In genomic region chr21:34126269-34126668, GRCh38 we compare ENCODE assay signal across 9 cellular contexts. TPM values are rescaled to one million over a fixed set of nuclear protein-coding genes. Genes with fewer than 3 reads are reported as not detected.
A peak's percentile ranks its signal among the peaks of the same experiment; 100 is the strongest.
DNase-seq lines count a peak whose midpoint lies in the region; ATAC-seq and TF ChIP-seq lines count a peak whose summit lies in the region.
"Had no signal": no experiment of that assay in that cellular context is flagged by ENCODE, and none has a peak within 500 bp of the region (broad histone marks: within the 10 kb centered on the region; RNA-seq: fewer than 3 reads in every experiment).

No MANE protein-coding gene starts in this region.

- no CpG with 5 or more reads among the region's 10 CpGs for WGBS in mesendoderm (ENCODE audit: extremely low coverage, insufficient coverage, low lambda C conversion rate)

- H3K36me3 Mint-ChIP-seq in brain (peaks cover 27% of the 10 kb centered on the region), type B pancreatic cell (peaks cover 44% of the 10 kb centered on the region)

- peak overlapping the region; percentile 39 to 93 (median 83) for H3K27ac Mint-ChIP-seq in brain
- H3K27ac Mint-ChIP-seq in type B pancreatic cell: no peak overlapping the region

- H3K36me3 ChIP-seq in BJ (ENCODE audit: control insufficient read depth, insufficient read depth, low read length) (0 out of 2 replicates have a peak, but pooled peaks cover 1% of the 10 kb centered on the region), HAP-1 (replicated peaks) (peaks cover 8% of the 10 kb centered on the region), mesendoderm (ENCODE audit: control insufficient read depth, insufficient read depth, low read length) (peaks cover 4% of the 10 kb centered on the region), WERI-Rb-1 (peaks cover 25% of the 10 kb centered on the region), colonic mucosa (peaks cover 4% of the 10 kb centered on the region)

- H3K4me1 ChIP-seq in HAP-1 (peaks cover 26% of the 10 kb centered on the region), mesendoderm (ENCODE audit: control insufficient read depth, low read depth, low read length) (peaks cover 24% of the 10 kb centered on the region), colonic mucosa (peaks cover 5% of the 10 kb centered on the region)

- no peak overlapping the region for H3K23ac ChIP-seq in mesendoderm (ENCODE audit: low read length)

- TF ChIP-seq CTCF in BJ (IDR thresholded peaks at IDR 0.05; ENCODE audit: insufficient read depth, low read depth, low read length) (no peak), brain (conservative IDR thresholded peaks at IDR 0.05) (no peak), WERI-Rb-1 (IDR thresholded peaks at IDR 0.05; ENCODE audit: low read depth, low read length) (no peak), colonic mucosa (IDR thresholded peaks at IDR 0.05) (no peak), type B pancreatic cell (conservative IDR thresholded peaks at IDR 0.05) (no peak)

- intact Hi-C loops in colonic mucosa (cut with DNase I): no loop called here

- H3K9me3 ChIP-seq in HAP-1: no peaks in the 10 kb centered on the region
- H3K9me3 ChIP-seq in WERI-Rb-1 (ENCODE audit: severe bottlenecking): no peaks in the 10 kb centered on the region
- H3K9me3 ChIP-seq in colonic mucosa: no peaks in the 10 kb centered on the region

- H3K27me3 ChIP-seq in BJ (ENCODE audit: control insufficient read depth, insufficient read depth, low read length): no peaks in the 10 kb centered on the region
- H3K27me3 ChIP-seq in HAP-1 (ENCODE audit: low read depth): no peaks in the 10 kb centered on the region
- no peaks in the 10 kb centered on the region for H3K27me3 ChIP-seq in mesendoderm (ENCODE audit: insufficient read depth, low read length, poor library complexity)
- H3K27me3 ChIP-seq in WERI-Rb-1 (ENCODE audit: insufficient read depth, low read depth, severe bottlenecking): no peaks in the 10 kb centered on the region
- no peaks in the 10 kb centered on the region for H3K27me3 ChIP-seq in colonic mucosa

- H3K27me3 Mint-ChIP-seq in brain (no peaks in the 10 kb centered on the region), type B pancreatic cell (no peaks in the 10 kb centered on the region)

- no peak overlapping the region for H2BK15ac ChIP-seq in mesendoderm (replicated peaks; ENCODE audit: low read depth)

- H3K56ac ChIP-seq in mesendoderm (ENCODE audit: low read length): no peak overlapping the region

- H3K9ac ChIP-seq in mesendoderm (ENCODE audit: low read length) (no peak overlapping the region), colonic mucosa (ENCODE audit: low read depth in 2 of 2, low read length in 2 of 2) (no peak overlapping the region)

- POLR2A ChIA-PET in BJ (lab: Charles Lee): no interaction called here

- H3K18ac ChIP-seq in mesendoderm (ENCODE audit: low read length): no peak overlapping the region

- H3K9me3 Mint-ChIP-seq in brain (peaks cover 0 to 4% (median 0%) of the 10 kb centered on the region in 5 experiments), type B pancreatic cell (peaks cover 9% of the 10 kb centered on the region)

- no peak overlapping the region for H2AK5ac ChIP-seq in mesendoderm (ENCODE audit: low read length)

- peaks cover 32% of the 10 kb centered on the region for H3K79me2 ChIP-seq in mesendoderm (ENCODE audit: control insufficient read depth, insufficient read depth, low read length)

- H4K5ac ChIP-seq in mesendoderm (ENCODE audit: low read length): no peak overlapping the region

- CTCF ChIA-PET in BJ (lab: Yijun Ruan, JAX): interaction anchor here (1.5 kb wide), 1 partner anchor 203 kb away, joined by 3 read pairs; no protein-coding TSS in a partner anchor

- no peak overlapping the region for H2BK5ac ChIP-seq in mesendoderm (ENCODE audit: low read length)

- H3K79me1 ChIP-seq in mesendoderm (ENCODE audit: low read length): peaks cover 36% of the 10 kb centered on the region

- no peak overlapping the region for H3K4ac ChIP-seq in mesendoderm (ENCODE audit: low read depth, low read length)

- ATAC-seq in HG03378 (IDR thresholded peaks at IDR 0.05; ENCODE audit: unreplicated experiment): no peak

- H4K8ac ChIP-seq in mesendoderm (ENCODE audit: low read depth, low read length): no peak overlapping the region

- no peak overlapping the region for H3K4me2 ChIP-seq in mesendoderm (ENCODE audit: low read length)

- H2BK120ac ChIP-seq in mesendoderm (ENCODE audit: low read depth, low read length): no peak overlapping the region

- H3K4me3 ChIP-seq in BJ (ENCODE audit: low read depth, low read length): no peak overlapping the region
- no peak overlapping the region for H3K4me3 ChIP-seq in HAP-1
- no peak overlapping the region for H3K4me3 ChIP-seq in mesendoderm (ENCODE audit: low read length)
- H3K4me3 ChIP-seq in WERI-Rb-1 (ENCODE audit: low read depth, low read length): no peak overlapping the region
- no peak overlapping the region for H3K4me3 ChIP-seq in colonic mucosa

- in situ Hi-C loops in HAP-1 (cut with MboI; ENCODE audit: low sequenced_read_pairs): no loop called here

- H3K27ac ChIP-seq in mesendoderm (ENCODE audit: low read depth, low read length): no peak overlapping the region
- no peak overlapping the region for H3K27ac ChIP-seq in WERI-Rb-1
- no peak overlapping the region for H3K27ac ChIP-seq in colonic mucosa

- DNase-seq in BJ (ENCODE audit: low read depth) (peak; percentile 37), HAP-1 (ENCODE audit: low spot score in 2 of 2) (peak; percentile 35 to 65), mesendoderm (peak; percentile 55), WERI-Rb-1 (no peak), colonic mucosa (no peak), type B pancreatic cell (ENCODE audit: extremely low spot score, unreplicated experiment) (no peak)
- DNase-seq: stimulated activated CD4-positive, alpha-beta T cell treated with anti-CD3 and anti-CD28 coated beads, Interleukin-12 subunit alpha, Interleukin-12 subunit beta, amount 100 ng/mL, for 4 hours had no signal

- H3K4me3 Mint-ChIP-seq in brain: peak overlapping the region in 4 of 5 experiments; percentile 13 to 51 (median 38)
- no peak overlapping the region for H3K4me3 Mint-ChIP-seq in type B pancreatic cell

- peaks cover 79% of the 10 kb centered on the region for H3K4me1 Mint-ChIP-seq in brain
- peaks cover 47% of the 10 kb centered on the region for H3K4me1 Mint-ChIP-seq in type B pancreatic cell (ENCODE audit: unreplicated experiment)

RNA-seq across cellular contexts. Expression of gene MRPS6, which starts 52.9 kb away (rescaled TPM):
- polyA plus RNA-seq in BJ (2011; rRNA removed) (13.8 and 17.1 TPM in 2 replicates), brain (ENCODE audit: insufficient read depth, low read depth, low replicate concordance) (87.7 TPM)
- polyA minus RNA-seq in BJ (2011; rRNA and poly(A)+ RNA removed): 5.3 and 5.6 TPM in 2 replicates
- polyA plus RNA-seq in mesendoderm (2013, experiment 1 of 2): 190 TPM
- polyA plus RNA-seq in mesendoderm (2013, experiment 2 of 2): 187 TPM
- total RNA-seq in colonic mucosa (10 to 100 TPM; 66.6 to 76.9 TPM), type B pancreatic cell (ENCODE audit: low replicate concordance) (40.7 and 74.8 TPM in 2 replicates)

RNA-seq across cellular contexts. Expression of gene SLC5A3, which starts 52.9 kb away (rescaled TPM):
- 1.9 and 4.5 TPM in 2 replicates for polyA plus RNA-seq in BJ (2011; rRNA removed)
- polyA minus RNA-seq in BJ (2011; rRNA and poly(A)+ RNA removed): 10.4 and 11.6 TPM in 2 replicates
- 1.7 TPM for polyA plus RNA-seq in brain (ENCODE audit: insufficient read depth, low read depth, low replicate concordance)
- polyA plus RNA-seq in mesendoderm (2013, experiment 1 of 2): 2.9 TPM
- polyA plus RNA-seq in mesendoderm (2013, experiment 2 of 2): 2.9 TPM
- 10 to 100 TPM; 20.1 to 28.6 TPM for total RNA-seq in colonic mucosa
- 11.9 and 28.8 TPM in 2 replicates for total RNA-seq in type B pancreatic cell (ENCODE audit: low replicate concordance)

Comparison
In these comparisons a context has a peak if more than half of its experiments do, and no peak if none do; other contexts are left out.
1. DNase-seq: peak in BJ (single experiment), HAP-1 (2 of 2) and mesendoderm (single experiment); none in WERI-Rb-1 (single experiment), colonic mucosa (single experiment) and type B pancreatic cell (single experiment).